8 cellular contexts compared by ENCODE assay signal in genomic region chr19:14206737-14207725, GRCh38. TPM values are rescaled to one million over a fixed set of nuclear protein-coding genes. Genes with fewer than 3 reads are reported as not detected.
DNase-seq lines count a peak whose midpoint lies in the region; TF ChIP-seq lines count a peak whose summit lies in the region.
"Not testable (repeated sequence)": the region's sequence is repeated elsewhere in the genome, so short reads cannot be mapped to it uniquely, and the experiment has no call there.

No MANE protein-coding gene starts in this region.

- CTCF ChIA-PET in activated naive CD4-positive, alpha-beta T cell treated with anti-CD3 and anti-CD28 coated beads, Interleukin-2, amount 10 ng/mL, durations not matched to agents 7 days and 5 days (lab: Charles Lee) = interaction anchor here (0.6 kb wide), 1 partner anchor 136 kb away, joined by 3 read pairs; no protein-coding TSS in a partner anchor

- H3K4me2 ChIP-seq in fibroblast of lung (ENCODE audit: extremely low read depth, insufficient read depth, low read length) = not testable (repeated sequence)

- H3K4me1 ChIP-seq in fibroblast of lung (ENCODE audit: control insufficient read depth, extremely low read depth, insufficient read depth, low read length) = not testable (repeated sequence)

- H4K20me1 ChIP-seq in fibroblast of lung (ENCODE audit: control insufficient read depth, extremely low read depth, insufficient read depth, low read length) = not testable (repeated sequence)

- TF ChIP-seq CTCF in fibroblast of lung (conservative IDR thresholded peaks at IDR 0.05 in 1 of 2, IDR thresholded peaks at IDR 0.05 in 1 of 2; ENCODE audit: low read depth in 1 of 2, low read length in 2 of 2) = not testable (repeated sequence)

- H3K27ac Mint-ChIP-seq in activated naive CD4-positive, alpha-beta T cell treated with anti-CD3 and anti-CD28 coated beads, Interleukin-2, amount 10 ng/mL, durations not matched to agents 7 days and 5 days = peak overlapping the region; percentile 86

- not testable (repeated sequence) for H3K79me2 ChIP-seq in fibroblast of lung (ENCODE audit: control insufficient read depth, insufficient read depth, low read length)

- DNase-seq in AG08396 (ENCODE audit: low spot score) = peak; percentile 83
- DNase-seq in GOT3 (lab: John Stamatoyannopoulos, UW) = peak; percentile 75
- DNase-seq in NCI-H2029 (lab: John Stamatoyannopoulos, UW) = peak; percentile 95
- peak; percentile 53 to 81 (median 74) for DNase-seq in T-helper 1 cell
- peak; percentile 85 for DNase-seq in activated naive CD4-positive, alpha-beta T cell treated with anti-CD3 and anti-CD28 coated beads, Interleukin-2, amount 10 ng/mL, durations not matched to agents 7 days and 5 days
- DNase-seq in fibroblast of lung (ENCODE audit: low read depth in 2 of 2) = peak; percentile 96 to 97
- peak; percentile 94 for DNase-seq in midbrain (lab: John Stamatoyannopoulos, UW)
- peak; percentile 85 for DNase-seq in stimulated activated CD4-positive, alpha-beta T cell treated with anti-CD3 and anti-CD28 coated beads, Interleukin-4, amount 100 ng/mL, for 24 hours

- peaks cover 94% of the 10 kb centered on the region for H3K27me3 Mint-ChIP-seq in activated naive CD4-positive, alpha-beta T cell treated with anti-CD3 and anti-CD28 coated beads, Interleukin-2, amount 10 ng/mL, durations not matched to agents 7 days and 5 days

- H3K4me3 Mint-ChIP-seq in activated naive CD4-positive, alpha-beta T cell treated with anti-CD3 and anti-CD28 coated beads, Interleukin-2, amount 10 ng/mL, durations not matched to agents 7 days and 5 days = peak overlapping the region; percentile 87

- peak overlapping the region; percentile 40 for H2AFZ ChIP-seq in fibroblast of lung (ENCODE audit: low read length)

- H3K9ac ChIP-seq in fibroblast of lung (ENCODE audit: insufficient read depth, low read length) = not testable (repeated sequence)

- H3K27me3 ChIP-seq in fibroblast of lung (ENCODE audit: control insufficient read depth, insufficient read depth, low read length) = peaks cover 19% of the 10 kb centered on the region

- not testable (repeated sequence) for H3K36me3 ChIP-seq in fibroblast of lung (ENCODE audit: control insufficient read depth, insufficient read depth, low read length)

- not testable (repeated sequence) for H3K36me3 Mint-ChIP-seq in activated naive CD4-positive, alpha-beta T cell treated with anti-CD3 and anti-CD28 coated beads, Interleukin-2, amount 10 ng/mL, durations not matched to agents 7 days and 5 days

- H3K9me3 ChIP-seq in fibroblast of lung (ENCODE audit: control insufficient read depth, insufficient read depth, low read depth, low read length) = not testable (repeated sequence)

- peak overlapping the region in 2 of 4 experiments; percentile 51 to 63 for H3K4me3 ChIP-seq in fibroblast of lung (replicated peaks in 1 of 4; ENCODE audit: control extremely low read depth in 1 of 4, insufficient read depth in 1 of 4, low read depth in 3 of 4, low read length in 4 of 4)

- H3K27ac ChIP-seq in fibroblast of lung (ENCODE audit: insufficient read depth, low read length) = not testable (repeated sequence)

- peaks cover 32% of the 10 kb centered on the region for H3K4me1 Mint-ChIP-seq in activated naive CD4-positive, alpha-beta T cell treated with anti-CD3 and anti-CD28 coated beads, Interleukin-2, amount 10 ng/mL, durations not matched to agents 7 days and 5 days

- not testable (repeated sequence) for H3K9me3 Mint-ChIP-seq in activated naive CD4-positive, alpha-beta T cell treated with anti-CD3 and anti-CD28 coated beads, Interleukin-2, amount 10 ng/mL, durations not matched to agents 7 days and 5 days

RNA-seq across cellular contexts. Expression of gene ADGRL1, which starts 1.1 kb away (rescaled TPM):
- total RNA-seq in fibroblast of lung = 3.1 and 3.5 TPM in 2 replicates
- polyA plus RNA-seq in fibroblast of lung = 0.88 and 1.7 TPM in 2 replicates
- polyA plus RNA-seq in fibroblast of lung (2012) = 1.7 and 3.6 TPM in 2 replicates
- 4.4 and 9.9 TPM in 2 replicates for polyA minus RNA-seq in fibroblast of lung (ENCODE audit: low replicate concordance)
